ENCODE assay signal across 29 cellular contexts in genomic region chr12:114131824-114132223, GRCh38.
DNase-seq lines count a peak whose midpoint lies in the region; ATAC-seq and TF ChIP-seq lines count a peak whose summit lies in the region.
"Had no signal": no experiment of that assay in that cellular context is flagged by ENCODE, and none has a peak within 500 bp of the region (broad histone marks: within the 10 kb centered on the region; RNA-seq: fewer than 3 reads in every experiment).

No MANE protein-coding gene starts in this region.

- 0 out of 2 replicates have a peak, but pooled peaks cover 4% of the 10 kb centered on the region for H3K9me2 ChIP-seq in GM23338 (ENCODE audit: insufficient read depth)

- H3K4me1 ChIP-seq in BE2C (no peaks in the 10 kb centered on the region), GM23338 (ENCODE audit: insufficient read depth) (no peaks in the 10 kb centered on the region), esophagus muscularis mucosa (no peaks in the 10 kb centered on the region)
- H3K4me1 ChIP-seq: gastrocnemius medialis, Peyer's patch, thyroid gland had no signal

- no peak overlapping the region for H3K4me3 Mint-ChIP-seq in GM23338
- H3K4me3 Mint-ChIP-seq: activated naive CD8-positive, alpha-beta T cell treated with anti-CD3 and anti-CD28 coated beads, Interleukin-2, amount 10 ng/mL, durations not matched to agents 7 days and 5 days; mesothelial cell of epicardium; naive thymus-derived CD8-positive, alpha-beta T cell; stimulated activated naive CD8-positive, alpha-beta T cell treated with anti-CD3 and anti-CD28 coated beads, Interleukin-15, Interleukin-2, amounts not matched to agents 100 ng/mL and 50 ng/mL, for 24 hours had no signal

- H3K27ac ChIP-seq in GM23338 (ENCODE audit: low read depth) (no peak overlapping the region), esophagus muscularis mucosa (replicated peaks in 1 of 4) (no peak overlapping the region)
- H3K27ac ChIP-seq: gastrocnemius medialis, Peyer's patch, thyroid gland, VCaP had no signal

- no peaks in the 10 kb centered on the region for H3K36me3 Mint-ChIP-seq in GM23338 (ENCODE audit: low read depth)
- H3K36me3 Mint-ChIP-seq: activated naive CD8-positive, alpha-beta T cell treated with anti-CD3 and anti-CD28 coated beads, Interleukin-2, amount 10 ng/mL, durations not matched to agents 7 days and 5 days; mesothelial cell of epicardium; naive thymus-derived CD8-positive, alpha-beta T cell had no signal

- no peaks in the 10 kb centered on the region for H3K4me1 Mint-ChIP-seq in GM23338
- H3K4me1 Mint-ChIP-seq: activated naive CD8-positive, alpha-beta T cell treated with anti-CD3 and anti-CD28 coated beads, Interleukin-2, amount 10 ng/mL, durations not matched to agents 7 days and 5 days; mesothelial cell of epicardium; naive thymus-derived CD8-positive, alpha-beta T cell had no signal

- H3K27me3 ChIP-seq in BE2C (no peaks in the 10 kb centered on the region), GM23338 (ENCODE audit: insufficient read depth) (no peaks in the 10 kb centered on the region), esophagus muscularis mucosa (no peaks in the 10 kb centered on the region)
- H3K27me3 ChIP-seq: gastrocnemius medialis, Peyer's patch, thyroid gland had no signal

- no peak for TF ChIP-seq EP300 in esophagus muscularis mucosa (IDR thresholded peaks at IDR 0.05)

- H3K79me2 ChIP-seq in GM23338 (replicated peaks; ENCODE audit: insufficient read depth): no peaks in the 10 kb centered on the region

- TF ChIP-seq POLR2A in esophagus muscularis mucosa (IDR thresholded peaks at IDR 0.05; ENCODE audit: low read depth): no peak

- H3K36me3 ChIP-seq in BE2C (no peaks in the 10 kb centered on the region), GM23338 (ENCODE audit: insufficient read depth) (no peaks in the 10 kb centered on the region), esophagus muscularis mucosa (no peaks in the 10 kb centered on the region)
- H3K36me3 ChIP-seq: gastrocnemius medialis, Peyer's patch, thyroid gland had no signal

- TF ChIP-seq CTCF in BE2C (IDR thresholded peaks at IDR 0.05; ENCODE audit: low read depth, low read length) (0 out of 2 replicates have a peak, but pooled peaks have one; percentile 16), GM23338 (conservative IDR thresholded peaks at IDR 0.05; ENCODE audit: low read depth in 2 of 2) (peak; percentile 53 to 68), WI38 (IDR thresholded peaks at IDR 0.05; ENCODE audit: low read depth, low read length) (peak; percentile 10; the same call in 1 of the 2 replicates), esophagus muscularis mucosa (IDR thresholded peaks at IDR 0.05) (no peak)

- DNase-seq in BE2C: no peak
- DNase-seq in GM23338 (ENCODE audit: low spot score): peak; percentile 56
- peak; percentile 2 for DNase-seq in left kidney (ENCODE audit: low read depth, low spot score)
- DNase-seq in SKM-1 treated with dmso at 0.1 percent for 144 hours (lab: John Stamatoyannopoulos, UW; ENCODE audit: unreplicated experiment): no peak
- no peak for DNase-seq in esophagus muscularis mucosa (ENCODE audit: extremely low spot score)
- DNase-seq in AML-193 (lab: John Stamatoyannopoulos, UW): no peak
- DNase-seq: activated CD4-positive, alpha-beta T cell treated with anti-CD3 and anti-CD28 coated beads, Interleukin-2, amount 50 U/mL, for 1 hour; activated CD8-positive, alpha-beta memory T cell treated with anti-CD3 and anti-CD28 coated beads, Interleukin-2, amount 50 U/mL, for 48 hours; activated naive CD8-positive, alpha-beta T cell treated with anti-CD3 and anti-CD28 coated beads, Interleukin-2, amount 10 ng/mL, durations not matched to agents 7 days and 5 days; DND-41; effector CD8-positive, alpha-beta T cell; gastrocnemius medialis; hypothalamus; kidney glomerular epithelial cell; naive thymus-derived CD8-positive, alpha-beta T cell; NCI-H1092 treated with DMSO at 0.1 percent for 48 hours; NCI-H2081 treated with DMSO at 0.1 percent for 48 hours; NCI-H446 treated with DMSO at 0.1 percent for 48 hours; Peyer's patch; retina; stimulated activated CD4-positive, alpha-beta T cell treated with anti-CD3 and anti-CD28 coated beads, Interleukin-4, amount 100 ng/mL, for 24 hours; T-helper 2 cell; thyroid gland had no signal

- no peaks in the 10 kb centered on the region for H3K9me3 Mint-ChIP-seq in GM23338
- H3K9me3 Mint-ChIP-seq: activated T-helper 2 cell treated with anti-CD3 and anti-CD28 coated beads, Interferon-gamma antibody, Interleukin-2, Interleukin-4, amounts not matched to agents 10 μg/mL and 5 μg/mL and 100 μg/mL, durations not matched to agents 14 hours and 24 hours and 36 hours; mesothelial cell of epicardium had no signal

- ATAC-seq in GM23338: peak; percentile 88
- no peak for ATAC-seq in GM21717 (IDR thresholded peaks at IDR 0.05; ENCODE audit: unreplicated experiment)
- ATAC-seq: gastrocnemius medialis; naive thymus-derived CD8-positive, alpha-beta T cell had no signal

- H3K4me2 ChIP-seq in GM23338: no peak overlapping the region

- H4K20me1 ChIP-seq in GM23338 (replicated peaks; ENCODE audit: insufficient read depth): no peaks in the 10 kb centered on the region

- H3K27me3 Mint-ChIP-seq in GM23338 (ENCODE audit: insufficient read depth, low read depth, poor library complexity): peaks cover 11% of the 10 kb centered on the region
- H3K27me3 Mint-ChIP-seq: activated naive CD8-positive, alpha-beta T cell treated with anti-CD3 and anti-CD28 coated beads, Interleukin-2, amount 10 ng/mL, durations not matched to agents 7 days and 5 days had no signal

- no peaks in the 10 kb centered on the region for H3K9me3 ChIP-seq in BE2C
- no peaks in the 10 kb centered on the region for H3K9me3 ChIP-seq in esophagus muscularis mucosa
- H3K9me3 ChIP-seq: gastrocnemius medialis, Peyer's patch, thyroid gland had no signal

- intact Hi-C loops in esophagus muscularis mucosa (cut with DNase I): no loop called here

- no peak overlapping the region for H3K4me3 ChIP-seq in BE2C (ENCODE audit: low read depth, low read length)
- no peak overlapping the region for H3K4me3 ChIP-seq in GM23338
- H3K4me3 ChIP-seq in WI38 (ENCODE audit: low read depth, low read length): no peak overlapping the region
- no peak overlapping the region for H3K4me3 ChIP-seq in esophagus muscularis mucosa
- H3K4me3 ChIP-seq: gastrocnemius medialis, Peyer's patch, thyroid gland had no signal

- no peak overlapping the region for H3K27ac Mint-ChIP-seq in GM23338
- H3K27ac Mint-ChIP-seq: activated naive CD8-positive, alpha-beta T cell treated with anti-CD3 and anti-CD28 coated beads, Interleukin-2, amount 10 ng/mL, durations not matched to agents 7 days and 5 days; activated T-helper 2 cell treated with anti-CD3 and anti-CD28 coated beads, Interferon-gamma antibody, Interleukin-2, Interleukin-4, amounts not matched to agents 10 μg/mL and 5 μg/mL and 100 μg/mL, durations not matched to agents 14 hours and 24 hours and 36 hours; mesothelial cell of epicardium; naive thymus-derived CD8-positive, alpha-beta T cell; stimulated activated naive CD8-positive, alpha-beta T cell treated with anti-CD3 and anti-CD28 coated beads, Interleukin-15, Interleukin-2, amounts not matched to agents 100 ng/mL and 50 ng/mL, for 24 hours had no signal

- 47% methylated on average over 2 of the region's 2 CpGs for WGBS in esophagus muscularis mucosa

- no peaks in the 10 kb centered on the region for H3F3A ChIP-seq in GM23338 (replicated peaks; ENCODE audit: low read depth)

- no peak overlapping the region for H2AFZ ChIP-seq in GM23338

TF ChIP-seq in GM23338, 12 proteins besides CTCF, POLR2A, EP300 and RAD21 (continues in another document):
- TF ChIP-seq ETS1 (IDR thresholded peaks at IDR 0.05): no peak
- TF ChIP-seq NANOG (IDR thresholded peaks at IDR 0.05; ENCODE audit: borderline replicate concordance): no peak
- no peak for TF ChIP-seq JUNB (IDR thresholded peaks at IDR 0.05; ENCODE audit: unreplicated experiment)
- no peak for TF ChIP-seq STAT1 (IDR thresholded peaks at IDR 0.05; ENCODE audit: unreplicated experiment)
- TF ChIP-seq EZH2 (IDR thresholded peaks at IDR 0.05; ENCODE audit: low read depth, unreplicated experiment): no peak
- TF ChIP-seq EZH2phosphoT487 (IDR thresholded peaks at IDR 0.05; ENCODE audit: unreplicated experiment): no peak
- TF ChIP-seq REST (IDR thresholded peaks at IDR 0.05; ENCODE audit: unreplicated experiment): no peak

Comparison
In these comparisons a context has a peak if more than half of its experiments do, and no peak if none do; other contexts are left out.
1. DNase-seq: peak in GM23338 (single experiment) and left kidney (single experiment); none in BE2C (single experiment), SKM-1 treated with dmso at 0.1 percent for 144 hours (single experiment), esophagus muscularis mucosa (single experiment) and AML-193 (0 of 2).
2. CTCF ChIP-seq: peak in BE2C (single experiment), GM23338 (2 of 2) and WI38 (single experiment); none in esophagus muscularis mucosa (0 of 3).